25 cellular contexts compared by ENCODE assay signal in the genomic region with DNA sequence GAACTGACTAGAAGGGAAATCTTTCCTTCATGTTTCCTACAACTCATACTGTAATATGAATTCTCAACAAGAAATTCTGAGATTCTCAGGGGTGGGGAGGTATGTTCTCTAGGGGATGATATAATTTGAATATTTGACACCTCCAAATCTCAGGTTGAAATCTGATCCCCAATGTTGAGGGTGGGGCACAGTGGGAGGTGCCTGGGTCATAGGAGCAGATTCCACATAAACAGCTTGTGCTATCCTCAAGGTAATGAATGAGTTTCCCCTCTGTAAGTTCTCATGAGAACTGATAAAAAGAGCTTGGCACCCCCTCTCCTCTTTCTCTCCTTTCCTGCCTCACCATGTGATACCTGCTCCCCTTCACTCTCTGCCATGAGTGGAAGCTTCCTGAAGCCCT. TPM values are rescaled to one million over a fixed set of nuclear protein-coding genes. Genes with fewer than 3 reads are reported as not detected.
DNase-seq lines count a peak whose midpoint lies in the region; ATAC-seq, FAIRE-seq and TF ChIP-seq lines count a peak whose summit lies in the region.
"Had no signal": no experiment of that assay in that cellular context is flagged by ENCODE, and none has a peak within 500 bp of the region (broad histone marks: within the 10 kb centered on the region; RNA-seq: fewer than 3 reads in every experiment).

No MANE protein-coding gene starts in this region.

- no peaks in the 10 kb centered on the region for H3K9me3 Mint-ChIP-seq in CD4-positive, alpha-beta T cell
- no peaks in the 10 kb centered on the region for H3K9me3 Mint-ChIP-seq in WTC11
- H3K9me3 Mint-ChIP-seq: CD14-positive monocyte had no signal

- H3K18ac ChIP-seq in mesendoderm (ENCODE audit: low read length), result no peak overlapping the region

- H3K79me2 ChIP-seq in mesendoderm (ENCODE audit: control insufficient read depth, insufficient read depth, low read length), result peaks cover 39% of the 10 kb centered on the region

- peaks cover 21% of the 10 kb centered on the region for H3K36me3 Mint-ChIP-seq in CD4-positive, alpha-beta T cell (ENCODE audit: low read depth)
- H3K36me3 Mint-ChIP-seq in WTC11, result no peaks in the 10 kb centered on the region

- CTCF ChIA-PET in CD4-positive, alpha-beta T cell (lab: Charles Lee), result interaction anchor here (1.8 kb wide), 1 partner anchor 13 kb away, joined by 9 read pairs; no protein-coding TSS in a partner anchor
- CTCF ChIA-PET in WTC11 (lab: Charles Lee), result interaction anchor here (1.9 kb wide), 1 partner anchor 13 kb away, joined by 12 read pairs; no protein-coding TSS in a partner anchor

- peaks cover 68% of the 10 kb centered on the region for H3K4me1 Mint-ChIP-seq in CD4-positive, alpha-beta T cell (ENCODE audit: low read depth)
- peaks cover 32% of the 10 kb centered on the region for H3K4me1 Mint-ChIP-seq in WTC11

- DNase-seq in CD4-positive, alpha-beta T cell, result no peak
- no peak for DNase-seq in GM19239 (ENCODE audit: insufficient read length, low spot score)
- no peak for DNase-seq in WTC11 (ENCODE audit: low spot score)
- DNase-seq in mesendoderm, result peak; percentile 45
- DNase-seq in NCI-H2196 treated with DMSO at 0.1 percent for 48 hours (lab: John Stamatoyannopoulos, UW; ENCODE audit: unreplicated experiment), result no peak
- no peak for DNase-seq in colonic mucosa
- DNase-seq in left ventricle myocardium inferior, result no peak
- DNase-seq: COR-L47, DMS 273 treated with DMSO at 0.1 percent for 48 hours, DMS79 treated with DMSO at 0.1 percent for 48 hours, GM23248, HCEC 1CT, NCI-H1105, NCI-H146, NCI-H2029, NCI-H524 treated with DMSO at 0.1 percent for 48 hours, NCI-H82, Peyer's patch had no signal

- no peak overlapping the region for H2BK120ac ChIP-seq in mesendoderm (ENCODE audit: low read depth, low read length)

- no peak for TF ChIP-seq CTCF in CD4-positive, alpha-beta T cell (IDR thresholded peaks at IDR 0.05)
- TF ChIP-seq CTCF in WTC11 (IDR thresholded peaks at IDR 0.05) (no peak), colonic mucosa (IDR thresholded peaks at IDR 0.05) (no peak), left ventricle myocardium inferior (IDR thresholded peaks at IDR 0.05; ENCODE audit: borderline replicate concordance) (no peak)

- H3K79me1 ChIP-seq in mesendoderm (ENCODE audit: low read length), result peaks cover 6% of the 10 kb centered on the region

- H2BK5ac ChIP-seq in mesendoderm (ENCODE audit: low read length), result no peak overlapping the region

- H2AK5ac ChIP-seq in mesendoderm (ENCODE audit: low read length), result peak overlapping the region; percentile 24

- H3K4me1 ChIP-seq in mesendoderm (ENCODE audit: control insufficient read depth, low read depth, low read length) (peaks cover 10% of the 10 kb centered on the region), colonic mucosa (no peaks in the 10 kb centered on the region), left ventricle myocardium inferior (peaks cover 35% of the 10 kb centered on the region)

- peak; percentile 40 for FAIRE-seq in GM19239 (lab: Jason Lieb, UNC)
- FAIRE-seq: A549, GM18507 had no signal

- H3K9ac ChIP-seq in mesendoderm (ENCODE audit: low read length) (no peak overlapping the region), colonic mucosa (ENCODE audit: low read depth in 2 of 2, low read length in 2 of 2) (no peak overlapping the region)
- H3K9ac ChIP-seq: GM23248 had no signal

- no peaks in the 10 kb centered on the region for H3K36me3 ChIP-seq in mesendoderm (ENCODE audit: control insufficient read depth, insufficient read depth, low read length)
- no peaks in the 10 kb centered on the region for H3K36me3 ChIP-seq in colonic mucosa
- no peaks in the 10 kb centered on the region for H3K36me3 ChIP-seq in left ventricle myocardium inferior
- H3K36me3 ChIP-seq: Peyer's patch, SJSA1 had no signal

- H3K56ac ChIP-seq in mesendoderm (ENCODE audit: low read length), result no peak overlapping the region

- POLR2A ChIA-PET in CD4-positive, alpha-beta T cell (lab: Charles Lee), result interaction anchor here (1.1 to 2.3 kb wide), 4 partner anchors 10 to 40 kb away, joined by 4 to 8 read pairs (median 5); partner anchors contain the start of gene FBXW7
- POLR2A ChIA-PET in WTC11 (lab: Charles Lee), result no interaction called here

- no peak overlapping the region for H2BK15ac ChIP-seq in mesendoderm (replicated peaks; ENCODE audit: low read depth)

- intact Hi-C loops in CD4-positive, alpha-beta T cell (cut with DNase I, micrococcal nuclease), result no loop called here
- intact Hi-C loops in colonic mucosa (cut with DNase I) (no loop called here), left ventricle myocardium inferior (cut with micrococcal nuclease) (no loop called here)

- no peak overlapping the region for H3K23ac ChIP-seq in mesendoderm (ENCODE audit: low read length)

- peak overlapping the region; percentile 39 for H3K4me3 Mint-ChIP-seq in CD4-positive, alpha-beta T cell
- no peak overlapping the region for H3K4me3 Mint-ChIP-seq in WTC11
- H3K4me3 Mint-ChIP-seq: B cell, CD14-positive monocyte had no signal

- no peak overlapping the region for H3K27ac Mint-ChIP-seq in CD4-positive, alpha-beta T cell
- peak overlapping the region; percentile 38 for H3K27ac Mint-ChIP-seq in WTC11
- H3K27ac Mint-ChIP-seq: B cell had no signal

- H3K27me3 ChIP-seq in CD4-positive, alpha-beta T cell (ENCODE audit: control insufficient read depth, insufficient read depth, low read length), result no peaks in the 10 kb centered on the region
- H3K27me3 ChIP-seq in mesendoderm (ENCODE audit: insufficient read depth, low read length, poor library complexity), result no peaks in the 10 kb centered on the region
- H3K27me3 ChIP-seq in colonic mucosa, result no peaks in the 10 kb centered on the region
- H3K27me3 ChIP-seq in left ventricle myocardium inferior (ENCODE audit: low read depth), result no peaks in the 10 kb centered on the region
- H3K27me3 ChIP-seq: Peyer's patch, SJSA1 had no signal

- no peaks in the 10 kb centered on the region for H3K27me3 Mint-ChIP-seq in CD4-positive, alpha-beta T cell
- no peaks in the 10 kb centered on the region for H3K27me3 Mint-ChIP-seq in WTC11 (ENCODE audit: low read depth)
- H3K27me3 Mint-ChIP-seq: B cell had no signal

- peak overlapping the region; percentile 59 for H3K4ac ChIP-seq in mesendoderm (ENCODE audit: low read depth, low read length)

- no peaks in the 10 kb centered on the region for H3K9me3 ChIP-seq in CD4-positive, alpha-beta T cell (ENCODE audit: control insufficient read depth, low read length)
- H3K9me3 ChIP-seq in colonic mucosa, result no peaks in the 10 kb centered on the region
- no peaks in the 10 kb centered on the region for H3K9me3 ChIP-seq in left ventricle myocardium inferior (replicated peaks)
- H3K9me3 ChIP-seq: A549, Peyer's patch, SJSA1 had no signal

- H3K4me2 ChIP-seq in mesendoderm (ENCODE audit: low read length), result no peak overlapping the region
- H3K4me2 ChIP-seq: A549 had no signal

- no peak overlapping the region for H3K27ac ChIP-seq in CD4-positive, alpha-beta T cell (ENCODE audit: low read depth, low read length)
- H3K27ac ChIP-seq in mesendoderm (ENCODE audit: low read depth, low read length) (no peak overlapping the region), colonic mucosa (no peak overlapping the region), left ventricle myocardium inferior (replicated peaks) (no peak overlapping the region)
- H3K27ac ChIP-seq: A549, GM23248, Peyer's patch had no signal

- H3K4me3 ChIP-seq in mesendoderm (ENCODE audit: low read length), result no peak overlapping the region
- H3K4me3 ChIP-seq in colonic mucosa, result no peak overlapping the region
- no peak overlapping the region for H3K4me3 ChIP-seq in left ventricle myocardium inferior
- H3K4me3 ChIP-seq: A549, GM23248, Peyer's patch, SJSA1 had no signal

- ATAC-seq in CD4-positive, alpha-beta T cell (ENCODE audit: poor library complexity), result no peak
- ATAC-seq in WTC11 (peak; percentile 65), HG03025 (IDR thresholded peaks at IDR 0.05; ENCODE audit: low FRiP score, unreplicated experiment) (no peak)
- ATAC-seq: A549, Right ventricle myocardium inferior had no signal

- no peak overlapping the region for H4K8ac ChIP-seq in mesendoderm (ENCODE audit: low read depth, low read length)

- no peak overlapping the region for H4K5ac ChIP-seq in mesendoderm (ENCODE audit: low read length)

TF ChIP-seq in WTC11, 78 proteins besides CTCF, POLR2A, EP300 and RAD21 (continues in another document):
- TF ChIP-seq, protein P1, sequence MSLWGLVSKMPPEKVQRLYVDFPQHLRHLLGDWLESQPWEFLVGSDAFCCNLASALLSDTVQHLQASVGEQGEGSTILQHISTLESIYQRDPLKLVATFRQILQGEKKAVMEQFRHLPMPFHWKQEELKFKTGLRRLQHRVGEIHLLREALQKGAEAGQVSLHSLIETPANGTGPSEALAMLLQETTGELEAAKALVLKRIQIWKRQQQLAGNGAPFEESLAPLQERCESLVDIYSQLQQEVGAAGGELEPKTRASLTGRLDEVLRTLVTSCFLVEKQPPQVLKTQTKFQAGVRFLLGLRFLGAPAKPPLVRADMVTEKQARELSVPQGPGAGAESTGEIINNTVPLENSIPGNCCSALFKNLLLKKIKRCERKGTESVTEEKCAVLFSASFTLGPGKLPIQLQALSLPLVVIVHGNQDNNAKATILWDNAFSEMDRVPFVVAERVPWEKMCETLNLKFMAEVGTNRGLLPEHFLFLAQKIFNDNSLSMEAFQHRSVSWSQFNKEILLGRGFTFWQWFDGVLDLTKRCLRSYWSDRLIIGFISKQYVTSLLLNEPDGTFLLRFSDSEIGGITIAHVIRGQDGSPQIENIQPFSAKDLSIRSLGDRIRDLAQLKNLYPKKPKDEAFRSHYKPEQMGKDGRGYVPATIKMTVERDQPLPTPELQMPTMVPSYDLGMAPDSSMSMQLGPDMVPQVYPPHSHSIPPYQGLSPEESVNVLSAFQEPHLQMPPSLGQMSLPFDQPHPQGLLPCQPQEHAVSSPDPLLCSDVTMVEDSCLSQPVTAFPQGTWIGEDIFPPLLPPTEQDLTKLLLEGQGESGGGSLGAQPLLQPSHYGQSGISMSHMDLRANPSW (CRISPR knock-in tag; conservative IDR thresholded peaks at IDR 0.05; ENCODE audit: low read depth), result no peak
- TF ChIP-seq EMX1 (CRISPR knock-in tag; IDR thresholded peaks at IDR 0.05), result no peak
- no peak for TF ChIP-seq NR2C2 (CRISPR knock-in tag; IDR thresholded peaks at IDR 0.05)

RNA-seq across cellular contexts. Expression of gene FBXW7, which starts 21.5 kb away (rescaled TPM):
- 100 to 1,000 TPM; 128 to 140 TPM for total RNA-seq in CD4-positive, alpha-beta T cell
- total RNA-seq in WTC11 (2021) (20.7 to 23.0 TPM (median 22.2 TPM) in 3 replicates), colonic mucosa (10 to 100 TPM; 29.3 to 29.5 TPM), left ventricle myocardium inferior (56.7 TPM)
- 17.1 TPM for polyA plus RNA-seq in mesendoderm (2013, experiment 1 of 2)
- 16.0 TPM for polyA plus RNA-seq in mesendoderm (2013, experiment 2 of 2)
